8 cellular contexts compared by ENCODE assay signal in the genomic region with DNA sequence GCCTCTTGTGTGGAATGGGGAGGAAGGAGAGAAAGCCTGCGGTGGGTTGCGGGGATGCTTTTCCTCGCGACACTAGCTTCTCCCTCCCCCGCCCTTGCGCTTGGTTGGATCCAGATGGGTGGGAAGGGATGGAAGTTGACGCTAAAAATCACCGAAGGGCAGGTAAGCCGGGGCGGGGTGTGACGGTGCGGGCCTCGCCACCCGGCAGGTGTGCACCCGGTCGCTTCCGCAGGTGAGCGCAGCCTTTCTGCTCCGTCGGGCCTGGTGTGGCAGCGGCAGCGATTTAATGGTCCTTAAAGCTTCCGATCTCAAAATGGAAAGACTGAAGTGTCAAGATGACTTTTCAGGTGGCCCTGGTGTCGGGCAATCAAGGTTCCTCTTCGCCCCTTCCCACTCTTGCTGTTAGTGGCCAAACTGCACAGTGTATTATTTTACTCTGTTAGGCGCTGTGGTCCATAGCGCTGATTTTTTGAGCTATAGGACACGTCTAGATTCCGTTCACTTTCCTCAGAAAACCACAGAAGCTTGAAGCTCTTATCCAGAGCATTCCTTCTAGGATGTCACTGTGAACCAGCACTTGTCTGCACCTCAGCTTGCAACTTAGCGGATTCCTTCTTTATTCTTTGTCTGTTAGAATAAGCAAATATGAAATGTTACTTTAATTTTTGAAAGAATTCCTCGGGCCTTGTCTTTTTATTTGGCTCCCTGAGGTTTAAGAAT. TPM values are rescaled to one million over a fixed set of nuclear protein-coding genes. Genes with fewer than 3 reads are reported as not detected.
DNase-seq lines count a peak whose midpoint lies in the region; ATAC-seq and TF ChIP-seq lines count a peak whose summit lies in the region.

No MANE protein-coding gene starts in this region.

- intact Hi-C loops in PC-3 (cut with micrococcal nuclease) = loop anchor here (2.0 kb wide), 1 partner anchor 36 kb away; no protein-coding TSS in a partner anchor

- H3K9me2 ChIP-seq in PC-3 (replicated peaks; ENCODE audit: low read length) = no peaks in the 10 kb centered on the region

- peaks cover 3% of the 10 kb centered on the region for H3F3A ChIP-seq in PC-3 (ENCODE audit: low read length, unreplicated experiment)

- peaks cover 25% of the 10 kb centered on the region for H3K36me3 ChIP-seq in PC-3 (ENCODE audit: low read depth, low read length)

- in situ Hi-C loops in KBM-7 (cut with MboI; ENCODE audit: low pct_unique_long_range_greater_than_20kb, low sequenced_read_pairs) = no loop called here

- H3K4me2 ChIP-seq in PC-3 (ENCODE audit: low read length) = peak overlapping the region; percentile 93

- H3K27ac ChIP-seq in PC-3 (ENCODE audit: low read length) = peak overlapping the region; percentile 84

- no peaks in the 10 kb centered on the region for H3K27me3 ChIP-seq in PC-3 (ENCODE audit: low read length)

- H3K9ac ChIP-seq in PC-3 (ENCODE audit: low read length) = peak overlapping the region; percentile 99

- H3K9me3 ChIP-seq in PC-3 (ENCODE audit: low read length) (no peaks in the 10 kb centered on the region), iPS-18c (ENCODE audit: control insufficient read depth, insufficient read depth, low read length) (no peaks in the 10 kb centered on the region)

- peak overlapping the region; percentile 97 for H3K4me3 ChIP-seq in PC-3 (ENCODE audit: low read length)
- peak overlapping the region; percentile 94 for H3K4me3 ChIP-seq in iPS-18c (ENCODE audit: insufficient read depth, low read depth, low read length)

- POLR2A ChIA-PET in PC-3 (lab: Charles Lee; ENCODE audit: unreplicated experiment) = no interaction called here

- H4K20me1 ChIP-seq in PC-3 (ENCODE audit: low read length) = peaks cover 54% of the 10 kb centered on the region

- CTCF ChIA-PET in PC-3 (lab: Charles Lee) = no interaction called here

- BruUV-seq in PC-3 (replicated peaks; lab: Mats Ljungman, UMichigan) = TSS peak; percentile 51

- H3K4me1 ChIP-seq in PC-3 (ENCODE audit: insufficient read depth, low read length) = peaks cover 24% of the 10 kb centered on the region

- H2AFZ ChIP-seq in PC-3 (ENCODE audit: low read length) = peak overlapping the region; percentile 80

- TF ChIP-seq CTCF in PC-3 (conservative IDR thresholded peaks at IDR 0.05; ENCODE audit: low read depth, low read length) = no peak

- peaks cover 93% of the 10 kb centered on the region for H3K79me2 ChIP-seq in PC-3 (ENCODE audit: low read length)

- DNase-seq in AG20443 (ENCODE audit: low spot score) (peak; percentile 38), PC-3 (peak; percentile 26), amniotic epithelial cell (ENCODE audit: low read depth) (peak; percentile 26), occipital lobe (lab: John Stamatoyannopoulos, UW) (no peak), KBM-7 (no peak)
- DNase-seq in stimulated activated CD4-positive, alpha-beta T cell treated with anti-CD3 and anti-CD28 coated beads, Interleukin-15, amount 100 ng/mL, for 1 hour (ENCODE audit: low read depth in 1 of 2, low spot score in 1 of 2) = peak; percentile 13 to 16

- peak; percentile 7 for ATAC-seq in GM19395 (IDR thresholded peaks at IDR 0.05; ENCODE audit: unreplicated experiment)
- ATAC-seq in PC-3 = peak; percentile 2; the same call in 1 of the 2 replicates

RNA-seq across cellular contexts. Expression of gene ENOPH1, which starts 0.8 kb away (rescaled TPM):
- total RNA-seq in PC-3 (2014; rRNA removed) (32.0 and 37.5 TPM in 2 replicates), occipital lobe (89.7 TPM)

RNA-seq across cellular contexts. Expression of gene HNRNPDL, which starts 0.9 kb away (rescaled TPM):
- total RNA-seq in PC-3 (2014; rRNA removed) (207 and 215 TPM in 2 replicates), occipital lobe (347 TPM)

RNA-seq across cellular contexts. Expression of gene HNRNPD, which starts 57.4 kb away (rescaled TPM):
- total RNA-seq in PC-3 (2014; rRNA removed) = 86.4 and 136 TPM in 2 replicates
- 56.0 TPM for total RNA-seq in occipital lobe

Comparison
In these comparisons a context has a peak if more than half of its experiments do, and no peak if none do; other contexts are left out.
1. DNase-seq: peak in AG20443 (single experiment), PC-3 (single experiment), amniotic epithelial cell (single experiment) and stimulated activated CD4-positive, alpha-beta T cell treated with anti-CD3 and anti-CD28 coated beads, Interleukin-15, amount 100 ng/mL, for 1 hour (2 of 2); none in occipital lobe (single experiment) and KBM-7 (single experiment).